ENCODE assay signal across 14 cellular contexts in the genomic region with DNA sequence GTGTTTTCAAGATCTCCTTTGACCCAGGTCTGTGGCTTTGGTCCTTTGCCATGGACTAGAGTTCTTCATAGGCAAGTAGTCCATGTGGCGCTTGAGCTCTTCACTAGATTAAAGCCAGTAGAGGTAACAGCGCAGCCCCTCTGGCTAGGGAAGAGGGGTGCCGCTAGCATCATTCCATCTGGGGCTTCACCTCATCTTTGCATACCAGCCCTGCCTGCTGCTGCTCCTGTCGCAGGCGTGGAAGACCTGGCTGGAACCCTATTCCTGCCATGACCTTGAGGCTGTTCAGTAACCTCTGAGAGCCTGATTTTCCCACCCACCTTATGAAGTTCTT.
DNase-seq lines count a peak whose midpoint lies in the region; ATAC-seq lines count a peak whose summit lies in the region.
"Had no signal": no experiment of that assay in that cellular context is flagged by ENCODE, and none has a peak within 500 bp of the region (broad histone marks: within the 10 kb centered on the region; RNA-seq: fewer than 3 reads in every experiment).

No MANE protein-coding gene starts in this region.

- no peak for DNase-seq in activated naive CD4-positive, alpha-beta T cell treated with anti-CD3 and anti-CD28 coated beads, Interleukin-2, amount 50 U/mL, for 16 hours
- no peak for DNase-seq in activated T-helper 1 cell treated with anti-CD3 and anti-CD28 coated beads, Interleukin-12 subunit alpha, Interleukin-12 subunit beta, Interleukin-2, Interleukin-4 antibody, amounts not matched to agents 30 ng/mL and 10 ng/mL and 1 ng/mL, durations not matched to agents 14 hours and 24 hours and 36 hours (ENCODE audit: low spot score)
- DNase-seq in memory B cell (ENCODE audit: low spot score in 2 of 2) (no peak), hypothalamus (lab: John Stamatoyannopoulos, UW) (no peak), iPS-NIHi7 (ENCODE audit: extremely low spot score) (no peak)
- DNase-seq in effector CD8-positive, alpha-beta T cell (lab: John Stamatoyannopoulos, UW): no peak
- DNase-seq: DMS79 treated with DMSO at 0.1 percent for 48 hours, NCI-H1092, NCI-H345, T1000 had no signal

- H3K27ac Mint-ChIP-seq in activated naive CD4-positive, alpha-beta T cell treated with anti-CD3 and anti-CD28 coated beads, Interleukin-2, amount 50 U/mL, for 24 hours: peak overlapping the region; percentile 83
- H3K27ac Mint-ChIP-seq in activated T-helper 1 cell treated with anti-CD3 and anti-CD28 coated beads, Interleukin-12 subunit alpha, Interleukin-12 subunit beta, Interleukin-2, Interleukin-4 antibody, amounts not matched to agents 30 ng/mL and 10 ng/mL and 1 ng/mL, durations not matched to agents 14 hours and 24 hours and 36 hours: peak overlapping the region; percentile 91
- H3K27ac Mint-ChIP-seq in memory B cell: no peak overlapping the region

- no peaks in the 10 kb centered on the region for H3K9me3 Mint-ChIP-seq in activated naive CD4-positive, alpha-beta T cell treated with anti-CD3 and anti-CD28 coated beads, Interleukin-2, amount 50 U/mL, for 24 hours
- H3K9me3 Mint-ChIP-seq in activated T-helper 1 cell treated with anti-CD3 and anti-CD28 coated beads, Interleukin-12 subunit alpha, Interleukin-12 subunit beta, Interleukin-2, Interleukin-4 antibody, amounts not matched to agents 30 ng/mL and 10 ng/mL and 1 ng/mL, durations not matched to agents 14 hours and 24 hours and 36 hours: no peaks in the 10 kb centered on the region
- no peaks in the 10 kb centered on the region for H3K9me3 Mint-ChIP-seq in memory B cell

- H3K4me3 Mint-ChIP-seq in activated naive CD4-positive, alpha-beta T cell treated with anti-CD3 and anti-CD28 coated beads, Interleukin-2, amount 50 U/mL, for 24 hours: peak overlapping the region; percentile 70
- peak overlapping the region; percentile 55 for H3K4me3 Mint-ChIP-seq in activated T-helper 1 cell treated with anti-CD3 and anti-CD28 coated beads, Interleukin-12 subunit alpha, Interleukin-12 subunit beta, Interleukin-2, Interleukin-4 antibody, amounts not matched to agents 30 ng/mL and 10 ng/mL and 1 ng/mL, durations not matched to agents 14 hours and 24 hours and 36 hours
- peak overlapping the region; percentile 37 for H3K4me3 Mint-ChIP-seq in memory B cell

- no peak for ATAC-seq in memory B cell (ENCODE audit: low read depth)
- ATAC-seq: left lobe of liver, Panc1 had no signal

- H3K27ac ChIP-seq in temporal lobe (ENCODE audit: low read depth, low read length): peak overlapping the region; percentile 1

- H3K27me3 Mint-ChIP-seq in activated naive CD4-positive, alpha-beta T cell treated with anti-CD3 and anti-CD28 coated beads, Interleukin-2, amount 50 U/mL, for 24 hours: no peaks in the 10 kb centered on the region
- no peaks in the 10 kb centered on the region for H3K27me3 Mint-ChIP-seq in activated T-helper 1 cell treated with anti-CD3 and anti-CD28 coated beads, Interleukin-12 subunit alpha, Interleukin-12 subunit beta, Interleukin-2, Interleukin-4 antibody, amounts not matched to agents 30 ng/mL and 10 ng/mL and 1 ng/mL, durations not matched to agents 14 hours and 24 hours and 36 hours (ENCODE audit: insufficient read depth)
- H3K27me3 Mint-ChIP-seq in memory B cell: no peaks in the 10 kb centered on the region

- peaks cover 64% of the 10 kb centered on the region for H3K4me1 Mint-ChIP-seq in activated naive CD4-positive, alpha-beta T cell treated with anti-CD3 and anti-CD28 coated beads, Interleukin-2, amount 50 U/mL, for 24 hours
- H3K4me1 Mint-ChIP-seq in activated T-helper 1 cell treated with anti-CD3 and anti-CD28 coated beads, Interleukin-12 subunit alpha, Interleukin-12 subunit beta, Interleukin-2, Interleukin-4 antibody, amounts not matched to agents 30 ng/mL and 10 ng/mL and 1 ng/mL, durations not matched to agents 14 hours and 24 hours and 36 hours (ENCODE audit: low read depth): peaks cover 82% of the 10 kb centered on the region
- peaks cover 38% of the 10 kb centered on the region for H3K4me1 Mint-ChIP-seq in memory B cell

- peaks cover 2% of the 10 kb centered on the region for H3K36me3 Mint-ChIP-seq in activated naive CD4-positive, alpha-beta T cell treated with anti-CD3 and anti-CD28 coated beads, Interleukin-2, amount 50 U/mL, for 24 hours
- H3K36me3 Mint-ChIP-seq in activated T-helper 1 cell treated with anti-CD3 and anti-CD28 coated beads, Interleukin-12 subunit alpha, Interleukin-12 subunit beta, Interleukin-2, Interleukin-4 antibody, amounts not matched to agents 30 ng/mL and 10 ng/mL and 1 ng/mL, durations not matched to agents 14 hours and 24 hours and 36 hours (ENCODE audit: low read depth): peaks cover 40% of the 10 kb centered on the region
- peaks cover 23% of the 10 kb centered on the region for H3K36me3 Mint-ChIP-seq in memory B cell

- intact Hi-C loops in activated T-helper 1 cell treated with anti-CD3 and anti-CD28 coated beads, Interleukin-12 subunit alpha, Interleukin-12 subunit beta, Interleukin-2, Interleukin-4 antibody, amounts not matched to agents 30 ng/mL and 10 ng/mL and 1 ng/mL, durations not matched to agents 14 hours and 24 hours and 36 hours (cut with micrococcal nuclease): loop anchor here (1.0 to 2.0 kb wide), 3 partner anchors 9 to 198 kb away; a partner anchor contains a TSS
